ENCODE assay signal across 36 cellular contexts in the genomic region with DNA sequence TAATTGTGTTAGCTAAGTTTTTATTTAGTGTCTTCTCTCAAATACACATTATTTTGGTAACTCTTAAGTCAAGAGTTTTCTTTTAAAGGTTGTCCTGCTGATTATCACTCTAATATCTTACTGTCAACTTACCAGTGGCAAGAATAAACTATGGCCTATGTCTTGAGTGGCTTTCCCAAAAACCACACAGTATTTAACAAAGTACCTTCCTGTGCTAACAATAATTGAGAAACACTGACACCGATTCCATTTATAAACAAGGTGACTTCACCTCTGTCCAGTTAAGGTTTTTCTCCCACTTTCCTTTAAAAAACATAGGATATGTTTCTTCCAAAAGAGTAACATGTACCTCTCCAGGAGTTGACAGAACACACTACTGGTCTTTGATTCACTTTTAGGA.
"Had no signal": no experiment of that assay in that cellular context is flagged by ENCODE, and none has a peak within 500 bp of the region (broad histone marks: within the 10 kb centered on the region; RNA-seq: fewer than 3 reads in every experiment).

No MANE protein-coding gene starts in this region.

- H3K9me3 Mint-ChIP-seq: activated naive CD4-positive, alpha-beta T cell treated with anti-CD3 and anti-CD28 coated beads for 36 hours; activated naive CD4-positive, alpha-beta T cell treated with anti-CD3 and anti-CD28 coated beads, Interleukin-2, amount 10 ng/mL, durations not matched to agents 7 days and 5 days; activated naive CD4-positive, alpha-beta T cell treated with anti-CD3 and anti-CD28 coated beads, Interleukin-2, amount 50 U/mL, for 24 hours; activated naive CD4-positive, alpha-beta T cell treated with anti-CD3 and anti-CD28 coated beads, Interleukin-2, amount 50 U/mL, for 72 hours; activated naive CD8-positive, alpha-beta T cell treated with anti-CD3 and anti-CD28 coated beads for 36 hours; activated naive CD8-positive, alpha-beta T cell treated with anti-CD3 and anti-CD28 coated beads, Interleukin-2, amount 10 ng/mL, durations not matched to agents 7 days and 5 days; activated naive CD8-positive, alpha-beta T cell treated with anti-CD3 and anti-CD28 coated beads, Interleukin-2, amount 50 U/mL, for 24 hours; activated T-cell treated with anti-CD3 and anti-CD28 coated beads, Interleukin-2, amount 50 U/mL, for 24 hours; activated T-cell treated with anti-CD3 and anti-CD28 coated beads, Interleukin-2, amount 50 U/mL, for 4 hours; activated T-helper 1 cell treated with anti-CD3 and anti-CD28 coated beads, Interleukin-12 subunit alpha, Interleukin-12 subunit beta, Interleukin-2, Interleukin-4 antibody, amounts not matched to agents 30 ng/mL and 10 ng/mL and 1 ng/mL, durations not matched to agents 14 hours and 24 hours and 36 hours; activated T-helper 17 cell treated with anti-CD3 and anti-CD28 coated beads, Interleukin-2, amount 50 U/mL, for 72 hours; activated T-helper 2 cell treated with anti-CD3 and anti-CD28 coated beads, Interferon-gamma antibody, Interleukin-2, Interleukin-4, amounts not matched to agents 10 μg/mL and 5 μg/mL and 100 μg/mL, durations not matched to agents 14 hours and 24 hours and 36 hours; brain had no signal

- H3K36me3 ChIP-seq: adrenal gland, ascending aorta, brain microvascular endothelial cell, breast epithelium, cardiac muscle cell had no signal

- H3K36me3 Mint-ChIP-seq: activated naive CD4-positive, alpha-beta T cell treated with anti-CD3 and anti-CD28 coated beads, Interleukin-2, amount 50 U/mL, for 24 hours; activated naive CD4-positive, alpha-beta T cell treated with anti-CD3 and anti-CD28 coated beads, Interleukin-2, amount 50 U/mL, for 72 hours; activated naive CD8-positive, alpha-beta T cell; brain had no signal

- H3K27ac Mint-ChIP-seq: activated naive CD4-positive, alpha-beta T cell treated with anti-CD3 and anti-CD28 coated beads for 36 hours; activated naive CD4-positive, alpha-beta T cell treated with anti-CD3 and anti-CD28 coated beads, Interleukin-2, amount 10 ng/mL, durations not matched to agents 7 days and 5 days; activated naive CD4-positive, alpha-beta T cell treated with anti-CD3 and anti-CD28 coated beads, Interleukin-2, amount 50 U/mL, for 24 hours; activated naive CD4-positive, alpha-beta T cell treated with anti-CD3 and anti-CD28 coated beads, Interleukin-2, amount 50 U/mL, for 72 hours; activated naive CD8-positive, alpha-beta T cell; activated naive CD8-positive, alpha-beta T cell treated with anti-CD3 and anti-CD28 coated beads for 36 hours; activated naive CD8-positive, alpha-beta T cell treated with anti-CD3 and anti-CD28 coated beads, Interleukin-2, amount 10 ng/mL, durations not matched to agents 7 days and 5 days; activated naive CD8-positive, alpha-beta T cell treated with anti-CD3 and anti-CD28 coated beads, Interleukin-2, amount 50 U/mL, for 24 hours; activated T-cell treated with anti-CD3 and anti-CD28 coated beads, Interleukin-2, amount 50 U/mL, for 24 hours; activated T-helper 1 cell treated with anti-CD3 and anti-CD28 coated beads, Interleukin-12 subunit alpha, Interleukin-12 subunit beta, Interleukin-2, Interleukin-4 antibody, amounts not matched to agents 30 ng/mL and 10 ng/mL and 1 ng/mL, durations not matched to agents 14 hours and 24 hours and 36 hours; activated T-helper 17 cell treated with anti-CD3 and anti-CD28 coated beads, Interleukin-2, amount 50 U/mL, for 72 hours; activated T-helper 2 cell treated with anti-CD3 and anti-CD28 coated beads, Interferon-gamma antibody, Interleukin-2, Interleukin-4, amounts not matched to agents 10 μg/mL and 5 μg/mL and 100 μg/mL, durations not matched to agents 14 hours and 24 hours and 36 hours; brain had no signal

- ATAC-seq: activated naive CD4-positive, alpha-beta T cell treated with anti-CD3 and anti-CD28 coated beads, Interleukin-2, amount 50 U/mL, for 72 hours; activated naive CD8-positive, alpha-beta T cell treated with anti-CD3 and anti-CD28 coated beads, Interleukin-2, amount 50 U/mL, for 24 hours; activated T-cell treated with anti-CD3 and anti-CD28 coated beads, Interleukin-2, amount 50 U/mL, for 4 hours; activated T-helper 17 cell treated with anti-CD3 and anti-CD28 coated beads, Interleukin-2, amount 50 U/mL, for 72 hours; body of pancreas had no signal

- H3K27me3 ChIP-seq: adrenal gland, ascending aorta, body of pancreas, brain microvascular endothelial cell, breast epithelium, cardiac muscle cell had no signal

- H3K4me3 Mint-ChIP-seq: activated naive CD4-positive, alpha-beta T cell treated with anti-CD3 and anti-CD28 coated beads for 36 hours; activated naive CD4-positive, alpha-beta T cell treated with anti-CD3 and anti-CD28 coated beads, Interleukin-2, amount 10 ng/mL, durations not matched to agents 7 days and 5 days; activated naive CD4-positive, alpha-beta T cell treated with anti-CD3 and anti-CD28 coated beads, Interleukin-2, amount 50 U/mL, for 24 hours; activated naive CD8-positive, alpha-beta T cell; activated naive CD8-positive, alpha-beta T cell treated with anti-CD3 and anti-CD28 coated beads for 36 hours; activated naive CD8-positive, alpha-beta T cell treated with anti-CD3 and anti-CD28 coated beads, Interleukin-2, amount 10 ng/mL, durations not matched to agents 7 days and 5 days; activated naive CD8-positive, alpha-beta T cell treated with anti-CD3 and anti-CD28 coated beads, Interleukin-2, amount 50 U/mL, for 24 hours; activated T-cell treated with anti-CD3 and anti-CD28 coated beads, Interleukin-2, amount 50 U/mL, for 24 hours; activated T-cell treated with anti-CD3 and anti-CD28 coated beads, Interleukin-2, amount 50 U/mL, for 4 hours; activated T-helper 1 cell treated with anti-CD3 and anti-CD28 coated beads, Interleukin-12 subunit alpha, Interleukin-12 subunit beta, Interleukin-2, Interleukin-4 antibody, amounts not matched to agents 30 ng/mL and 10 ng/mL and 1 ng/mL, durations not matched to agents 14 hours and 24 hours and 36 hours; activated T-helper 17 cell treated with anti-CD3 and anti-CD28 coated beads, Interleukin-2, amount 50 U/mL, for 72 hours; brain had no signal

- H3K4me1 Mint-ChIP-seq: activated naive CD4-positive, alpha-beta T cell treated with anti-CD3 and anti-CD28 coated beads, Interleukin-2, amount 50 U/mL, for 24 hours had no signal

- H3K27me3 Mint-ChIP-seq: activated naive CD4-positive, alpha-beta T cell treated with anti-CD3 and anti-CD28 coated beads, Interleukin-2, amount 50 U/mL, for 24 hours; activated naive CD8-positive, alpha-beta T cell; activated naive CD8-positive, alpha-beta T cell treated with anti-CD3 and anti-CD28 coated beads for 36 hours; activated naive CD8-positive, alpha-beta T cell treated with anti-CD3 and anti-CD28 coated beads, Interleukin-2, amount 10 ng/mL, durations not matched to agents 7 days and 5 days; activated naive CD8-positive, alpha-beta T cell treated with anti-CD3 and anti-CD28 coated beads, Interleukin-2, amount 50 U/mL, for 24 hours; activated T-cell treated with anti-CD3 and anti-CD28 coated beads, Interleukin-2, amount 50 U/mL, for 24 hours; brain had no signal

- H3K4me3 ChIP-seq: adrenal gland, ascending aorta, body of pancreas, breast epithelium, cardiac muscle cell had no signal

- H3K4me1 ChIP-seq: adrenal gland, ascending aorta, breast epithelium had no signal

- H3K27ac ChIP-seq: adrenal gland, ascending aorta, body of pancreas, brain microvascular endothelial cell, breast epithelium, cardiac muscle cell had no signal

- DNase-seq: activated effector memory CD4-positive, alpha-beta T cell treated with anti-CD3 and anti-CD28 coated beads, Interleukin-2, amount 50 U/mL, for 16 hours; activated effector memory CD4-positive, alpha-beta T cell treated with Interleukin-2 at 50 U/mL for 16 hours; activated gamma-delta T cell; activated gamma-delta T cell treated with Interleukin-2 at 50 U/mL for 16 hours; activated naive CD4-positive, alpha-beta T cell; activated naive CD4-positive, alpha-beta T cell treated with anti-CD3 and anti-CD28 coated beads for 36 hours; activated naive CD4-positive, alpha-beta T cell treated with anti-CD3 and anti-CD28 coated beads, Interleukin-2, amount 10 ng/mL, durations not matched to agents 7 days and 5 days; activated naive CD4-positive, alpha-beta T cell treated with anti-CD3 and anti-CD28 coated beads, Interleukin-2, amount 50 U/mL, for 16 hours; activated naive CD4-positive, alpha-beta T cell treated with Interleukin-2 at 50 U/mL for 16 hours; activated naive CD8-positive, alpha-beta T cell treated with anti-CD3 and anti-CD28 coated beads for 36 hours; activated naive CD8-positive, alpha-beta T cell treated with anti-CD3 and anti-CD28 coated beads, Interleukin-2, amount 10 ng/mL, durations not matched to agents 7 days and 5 days; activated naive CD8-positive, alpha-beta T cell treated with anti-CD3 and anti-CD28 coated beads, Interleukin-2, amount 50 U/mL, for 24 hours; activated T-cell treated with anti-CD3 and anti-CD28 coated beads for 4 hours; activated T-cell treated with anti-CD3 and anti-CD28 coated beads, Interleukin-2, amount 50 U/mL, for 1 hour; activated T-cell treated with anti-CD3 and anti-CD28 coated beads, Interleukin-2, amount 50 U/mL, for 24 hours; activated T-cell treated with anti-CD3 and anti-CD28 coated beads, Interleukin-2, amount 50 U/mL, for 4 hours; adrenal gland; amniotic stem cell; amygdala; anterior cingulate cortex; aorta; body of pancreas; brain microvascular endothelial cell; caudate nucleus; central memory CD4-positive, alpha-beta T cell; cerebellar nuclear complex had no signal

- H3K9me3 ChIP-seq: adrenal gland, ascending aorta, body of pancreas, breast epithelium had no signal
